ENCODE assay signal across 21 cellular contexts in the genomic region with DNA sequence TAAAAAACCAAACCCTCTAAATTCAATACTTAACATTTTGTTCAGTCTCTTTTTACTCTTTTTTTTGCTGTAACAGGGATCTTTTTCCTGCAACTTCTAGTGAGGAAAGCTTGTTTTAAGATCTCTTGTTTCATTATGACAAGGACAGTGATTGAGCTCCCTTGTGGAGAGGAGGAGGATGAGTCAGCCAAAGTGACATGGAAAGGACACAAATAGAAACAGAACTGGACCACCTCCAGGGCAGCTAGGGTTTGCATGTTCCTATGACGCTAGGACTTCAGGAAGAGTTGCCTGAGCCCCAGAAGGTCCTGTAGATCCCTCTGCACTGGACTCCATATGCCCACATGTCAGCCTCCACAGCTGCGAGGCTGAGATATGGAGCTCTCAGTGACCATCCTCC.
DNase-seq lines count a peak whose midpoint lies in the region; ATAC-seq, FAIRE-seq and TF ChIP-seq lines count a peak whose summit lies in the region.
"Had no signal": no experiment of that assay in that cellular context is flagged by ENCODE, and none has a peak within 500 bp of the region (broad histone marks: within the 10 kb centered on the region; RNA-seq: fewer than 3 reads in every experiment).

No MANE protein-coding gene starts in this region.

- no peak overlapping the region for H3K14ac ChIP-seq in H1 (ENCODE audit: insufficient read length)
- no peak overlapping the region for H3K14ac ChIP-seq in mesenchymal stem cell (ENCODE audit: low read length in 2 of 2)

- TF ChIP-seq EP300 in H1 (IDR thresholded peaks at IDR 0.05; ENCODE audit: borderline replicate concordance in 1 of 2, low read depth in 2 of 2, low read length in 2 of 2): no peak

- no peak for FAIRE-seq in H1 (lab: Jason Lieb, UNC)
- FAIRE-seq: A549, kidney had no signal

- TF ChIP-seq CTCF in H1 (IDR thresholded peaks at IDR 0.05; ENCODE audit: control extremely low read depth in 1 of 3, insufficient read depth in 1 of 3, low read depth in 1 of 3, low read length in 3 of 3): no peak

- TF ChIP-seq RAD21 in H1 (IDR thresholded peaks at IDR 0.05 in 1 of 2, conservative IDR thresholded peaks at IDR 0.05 in 1 of 2; ENCODE audit: low read depth in 2 of 2, low read length in 2 of 2): no peak

- H3K18ac ChIP-seq in H1 (ENCODE audit: extremely low read depth, low read length): no peak overlapping the region; the same call in 1 of the 2 replicates
- H3K18ac ChIP-seq in mesenchymal stem cell (ENCODE audit: low read depth in 1 of 2, low read length in 2 of 2): no peak overlapping the region

- no peaks in the 10 kb centered on the region for H3K9me3 ChIP-seq in H1 (ENCODE audit: insufficient read depth in 2 of 2, low read depth in 1 of 2, low read length in 1 of 2)
- no peaks in the 10 kb centered on the region for H3K9me3 ChIP-seq in mesenchymal stem cell (ENCODE audit: control insufficient read depth, low read length)
- H3K9me3 ChIP-seq: A549, transverse colon had no signal

- H3K79me1 ChIP-seq in H1 (ENCODE audit: low read depth, low read length) (no peaks in the 10 kb centered on the region), mesenchymal stem cell (replicated peaks; ENCODE audit: low read length, poor library complexity, severe bottlenecking) (no peaks in the 10 kb centered on the region)

- H2AK5ac ChIP-seq in H1 (ENCODE audit: low read depth, low read length) (no peak overlapping the region), mesenchymal stem cell (ENCODE audit: low read length, severe bottlenecking) (no peak overlapping the region)

- H3K4ac ChIP-seq in H1 (replicated peaks; ENCODE audit: insufficient read length, low read depth, low read length) (no peak overlapping the region), mesenchymal stem cell (ENCODE audit: low read depth in 1 of 2, low read length in 2 of 2) (no peak overlapping the region)

- CTCF ChIA-PET in H1 (lab: Charles Lee; ENCODE audit: partially characterized antibody): interaction anchor here (0.7 to 1.0 kb wide), 2 partner anchors 212 to 1011 kb away, joined by 3 read pairs; no protein-coding TSS in a partner anchor

- no peak overlapping the region for H3K23ac ChIP-seq in H1 (ENCODE audit: insufficient read length)
- no peak overlapping the region for H3K23ac ChIP-seq in mesenchymal stem cell (ENCODE audit: low read length in 2 of 2)

- ATAC-seq in Right ventricle myocardium inferior: peak; percentile 89
- ATAC-seq in GM18519 (IDR thresholded peaks at IDR 0.05; ENCODE audit: low FRiP score, unreplicated experiment): no peak
- ATAC-seq: A549; HCT116; naive thymus-derived CD8-positive, alpha-beta T cell had no signal

- H3K56ac ChIP-seq in H1 (replicated peaks; ENCODE audit: insufficient read length, low read depth, low read length): no peak overlapping the region

- no peak for DNase-seq in Right ventricle myocardium inferior (ENCODE audit: missing footprints)
- no peak for DNase-seq in cardiac septum (ENCODE audit: low spot score)
- no peak for DNase-seq in H1 (ENCODE audit: low read depth in 1 of 2, low spot score in 2 of 2)
- peak; percentile 5 for DNase-seq in mesenchymal stem cell
- DNase-seq in dedifferentiated amniotic fluid mesenchymal stem cell (ENCODE audit: extremely low spot score): no peak
- no peak for DNase-seq in C1 segment of cervical spinal cord (lab: John Stamatoyannopoulos, UW)
- DNase-seq in H7: no peak
- DNase-seq: activated CD4-positive, alpha-beta T cell treated with anti-CD3 and anti-CD28 coated beads, Interleukin-2, amount 10 ng/mL, durations not matched to agents 7 days and 5 days; effector CD8-positive, alpha-beta T cell; erythroblast; foreskin melanocyte; Karpas-422; kidney; naive thymus-derived CD8-positive, alpha-beta T cell; NCI-H1694 treated with DMSO at 0.1 percent for 48 hours; NCI-H748 treated with DMSO at 0.1 percent for 48 hours; retina; transverse colon had no signal

- POLR2A ChIA-PET in H1 (lab: Charles Lee; ENCODE audit: partially characterized antibody): no interaction called here

- H4K8ac ChIP-seq in H1 (ENCODE audit: extremely low read depth, insufficient read depth, low read length): no peak overlapping the region
- no peak overlapping the region for H4K8ac ChIP-seq in mesenchymal stem cell (ENCODE audit: low read length)

- no peak overlapping the region for H2BK20ac ChIP-seq in H1 (ENCODE audit: low read length)

- H2BK15ac ChIP-seq in H1 (ENCODE audit: low read length) (no peak overlapping the region), mesenchymal stem cell (ENCODE audit: low read depth, poor library complexity, severe bottlenecking) (no peak overlapping the region)

- H3K36me3 ChIP-seq in H1 (ENCODE audit: control insufficient read depth in 2 of 4, insufficient read depth in 4 of 4, low read length in 3 of 4): no peaks in the 10 kb centered on the region
- H3K36me3 ChIP-seq in mesenchymal stem cell (ENCODE audit: control insufficient read depth in 1 of 2, insufficient read depth in 2 of 2, low read depth in 1 of 2, low read length in 2 of 2): no peaks in the 10 kb centered on the region
- no peaks in the 10 kb centered on the region for H3K36me3 ChIP-seq in H7 (replicated peaks; ENCODE audit: control insufficient read depth, insufficient read depth, low read length)
- H3K36me3 ChIP-seq: transverse colon had no signal

- H4K5ac ChIP-seq in H1 (ENCODE audit: insufficient read length, low read depth, low read length): no peak overlapping the region

- H3K4me2 ChIP-seq in H1 (ENCODE audit: insufficient read depth in 1 of 2, low read depth in 2 of 2, low read length in 2 of 2) (no peak overlapping the region), mesenchymal stem cell (ENCODE audit: low read length, poor library complexity, severe bottlenecking) (no peak overlapping the region)
- H3K4me2 ChIP-seq: A549 had no signal

- no peaks in the 10 kb centered on the region for H4K20me1 ChIP-seq in H1 (replicated peaks in 1 of 2; ENCODE audit: control insufficient read depth in 1 of 2, insufficient read depth in 2 of 2, low read length in 2 of 2)

- peaks cover 2 to 12% (median 5%) of the 10 kb centered on the region in 4 experiments; a peak in 4 of 7 replicates for H3K4me1 ChIP-seq in H1 (replicated peaks in 1 of 4; ENCODE audit: control insufficient read depth in 3 of 4, insufficient read depth in 4 of 4, low read length in 3 of 4)
- no peaks in the 10 kb centered on the region for H3K4me1 ChIP-seq in mesenchymal stem cell (ENCODE audit: control insufficient read depth, insufficient read depth, low read depth, low read length)
- H3K4me1 ChIP-seq: A549, transverse colon had no signal

- H3K27ac ChIP-seq in H1 (ENCODE audit: low read depth, low read length) (no peak overlapping the region), mesenchymal stem cell (ENCODE audit: low read length, poor library complexity, severe bottlenecking) (no peak overlapping the region)
- H3K27ac ChIP-seq: A549, transverse colon had no signal

- no peak overlapping the region for H3K4me3 ChIP-seq in H1 (ENCODE audit: extremely low read depth in 1 of 4, insufficient read depth in 2 of 4, low read depth in 3 of 4, low read length in 4 of 4)
- no peak overlapping the region for H3K4me3 ChIP-seq in mesenchymal stem cell (ENCODE audit: insufficient read depth in 1 of 2, low read depth in 1 of 2, low read length in 2 of 2)
- no peak overlapping the region for H3K4me3 ChIP-seq in H7 (ENCODE audit: insufficient read depth, low read depth, low read length)
- H3K4me3 ChIP-seq: A549, transverse colon had no signal

- WGBS in H1 (ENCODE audit: extremely low coverage in 1 of 2, insufficient coverage in 1 of 2, insufficient read length in 1 of 2, insufficient replicate concordance in 2 of 2, low coverage in 1 of 2, low lambda C conversion rate in 2 of 2, missing lambda C conversion rate in 1 of 2), 2 experiments: 84% methylated on average over 2 of the region's 2 CpGs; no CpG with 5 or more reads in 1 of the 2 experiments
- WGBS in mesenchymal stem cell: 64% methylated on average over 2 of the region's 2 CpGs

- no peaks in the 10 kb centered on the region for H3K79me2 ChIP-seq in H1 (ENCODE audit: control insufficient read depth in 1 of 2, insufficient read depth in 2 of 2, low read length in 2 of 2)

- H4K91ac ChIP-seq in H1 (replicated peaks; ENCODE audit: insufficient read length, low read length) (no peak overlapping the region), mesenchymal stem cell (ENCODE audit: low read length) (no peak overlapping the region)

- no peak overlapping the region for H2BK12ac ChIP-seq in H1 (ENCODE audit: low read depth, low read length)
- H2BK12ac ChIP-seq in mesenchymal stem cell (ENCODE audit: low read length in 2 of 2): no peak overlapping the region

- H2AFZ ChIP-seq in H1 (ENCODE audit: low read length) (0 out of 2 replicates have a peak overlapping the region, but pooled peaks have one; percentile 72), mesenchymal stem cell (ENCODE audit: low read depth, low read length) (no peak overlapping the region)

- H3K9ac ChIP-seq in H1 (replicated peaks in 1 of 4; ENCODE audit: extremely low read depth in 1 of 4, low read depth in 3 of 4, low read length in 3 of 4): no peak overlapping the region
- no peak overlapping the region for H3K9ac ChIP-seq in mesenchymal stem cell (ENCODE audit: low read length)

- no peaks in the 10 kb centered on the region for H3K23me2 ChIP-seq in H1 (ENCODE audit: low read depth, low read length)

- H2BK120ac ChIP-seq in H1 (replicated peaks; ENCODE audit: low read depth, low read length) (no peak overlapping the region), mesenchymal stem cell (ENCODE audit: low read depth, low read length) (no peak overlapping the region)

- H2BK5ac ChIP-seq in H1 (ENCODE audit: low read depth, low read length) (no peak overlapping the region), mesenchymal stem cell (ENCODE audit: low read depth, low read length, poor library complexity, severe bottlenecking) (no peak overlapping the region)

- TF ChIP-seq POLR2A in H1 (IDR thresholded peaks at IDR 0.05; ENCODE audit: control extremely low read depth in 1 of 2, low read depth in 2 of 2, low read length in 2 of 2): no peak

- intact Hi-C loops in Right ventricle myocardium inferior (cut with DNase I) (loop anchor here (5.0 kb wide), 1 partner anchor 72 kb away; no protein-coding TSS in a partner anchor), cardiac septum (cut with DNase I) (no loop called here)

- H3K27me3 ChIP-seq in H1 (replicated peaks in 1 of 4; ENCODE audit: control insufficient read depth in 3 of 4, extremely low read depth in 1 of 4, insufficient read depth in 3 of 4, low read length in 3 of 4) (peaks cover 0 to 8% (median 2%) of the 10 kb centered on the region in 4 experiments; a peak in 4 of 7 replicates), mesenchymal stem cell (ENCODE audit: control insufficient read depth in 1 of 2, insufficient read depth in 1 of 2, low read length in 2 of 2) (no peaks in the 10 kb centered on the region), H7 (ENCODE audit: control insufficient read depth, insufficient read depth, low read length) (peaks cover 5% of the 10 kb centered on the region; the same call in 1 of the 2 replicates)
- H3K27me3 ChIP-seq: transverse colon had no signal

TF ChIP-seq in H1, 55 proteins besides CTCF, POLR2A, EP300 and RAD21 (continues in another document):
- TF ChIP-seq FOSL1 (IDR thresholded peaks at IDR 0.05; ENCODE audit: insufficient read depth, low read depth, low read length): no peak
- no peak for TF ChIP-seq TBP (IDR thresholded peaks at IDR 0.05; ENCODE audit: low read depth, low read length)
- TF ChIP-seq JUN (IDR thresholded peaks at IDR 0.05; ENCODE audit: low read depth, low read length): no peak
